Comparison of ENCODE assay signal across 16 cellular contexts in genomic region chr15:31857194-31857593, GRCh38.
"Had no signal": no experiment of that assay in that cellular context is flagged by ENCODE, and none has a peak within 500 bp of the region (broad histone marks: within the 10 kb centered on the region; RNA-seq: fewer than 3 reads in every experiment).

No MANE protein-coding gene starts in this region.

- FAIRE-seq: bronchial epithelial cell, frontal cortex, kidney had no signal

- H3K4me1 ChIP-seq: ascending aorta, colonic mucosa, heart right ventricle, parathyroid adenoma, vagina had no signal

- H3K9ac ChIP-seq: parathyroid adenoma had no signal

- H3K27me3 ChIP-seq: ascending aorta, colonic mucosa, heart right ventricle, tibial nerve, vagina had no signal

- H3K27ac ChIP-seq: ascending aorta, colonic mucosa, heart right ventricle, parathyroid adenoma, skin epidermis, tibial nerve, vagina had no signal

- H3K4me3 ChIP-seq: ascending aorta, colonic mucosa, heart right ventricle, skin epidermis, tibial nerve, vagina had no signal

- H2AFZ ChIP-seq: parathyroid adenoma had no signal

- H3K9me3 ChIP-seq: colonic mucosa, vagina had no signal

- H3K36me3 ChIP-seq: ascending aorta, colonic mucosa, heart right ventricle, tibial nerve, vagina had no signal

- DNase-seq: activated CD4-positive, alpha-beta T cell treated with anti-CD3 and anti-CD28 coated beads for 4 hours; activated CD8-positive, alpha-beta T cell treated with anti-CD3 and anti-CD28 coated beads, Interleukin-2, amount 10 ng/mL, durations not matched to agents 7 days and 5 days; activated naive CD4-positive, alpha-beta T cell; colonic mucosa; effector CD4-positive, alpha-beta T cell; heart right ventricle; kidney; left ventricle myocardium superior; retina had no signal
